ENCODE assay signal across 8 cellular contexts in the genomic region with DNA sequence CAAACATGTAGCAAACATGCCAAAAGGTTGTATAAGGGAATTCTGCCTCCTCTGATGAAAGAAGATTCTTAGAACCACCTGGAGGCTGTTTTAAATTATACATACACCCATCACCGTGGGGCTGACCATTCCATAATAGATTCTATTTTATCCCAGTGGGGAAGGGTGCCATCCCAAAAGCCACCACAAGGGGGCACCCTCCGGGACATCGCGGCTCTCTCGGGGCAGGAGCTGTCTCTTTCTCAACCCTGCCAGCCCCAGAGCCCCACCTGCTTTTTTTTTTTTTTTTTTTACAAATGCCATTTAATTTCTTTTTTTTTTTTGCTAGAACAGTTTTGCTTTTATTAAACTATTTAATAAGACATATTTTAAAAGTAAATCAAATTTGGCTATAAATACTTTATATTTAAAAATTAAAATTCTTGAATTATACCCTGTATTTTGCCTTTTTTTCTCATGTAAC. TPM values are rescaled to one million over a fixed set of nuclear protein-coding genes. Genes with fewer than 3 reads are reported as not detected.
DNase-seq lines count a peak whose midpoint lies in the region; ATAC-seq and TF ChIP-seq lines count a peak whose summit lies in the region.

No MANE protein-coding gene starts in this region.

- WGBS in stomach, 5 donors = 0 to 2% (median 1%) methylated on average over 4 to 5 of the region's 5 CpGs

- TF ChIP-seq CTCF in GM12874 (IDR thresholded peaks at IDR 0.05; ENCODE audit: insufficient read depth, low read depth, low read length) = peak; percentile 81
- TF ChIP-seq CTCF in epithelial cell of proximal tubule (conservative IDR thresholded peaks at IDR 0.05; ENCODE audit: low read depth, low read length) = peak; percentile 95
- peak in 6 of 7 experiments; percentile 28 to 96 (median 92) for TF ChIP-seq CTCF in stomach (IDR thresholded peaks at IDR 0.05)

- no peaks in the 10 kb centered on the region for H3K27me3 ChIP-seq in stomach

- H3K36me3 ChIP-seq in stomach = no peaks in the 10 kb centered on the region

- no peaks in the 10 kb centered on the region for H3K36me3 Mint-ChIP-seq in natural killer cell treated with Interleukin-12 subunit alpha and Interleukin-12 subunit beta and Interleukin-15 and Interleukin-18, amount 100 ng/mL, for 72 hours

- no peak overlapping the region for H3K27ac ChIP-seq in stomach

- DNase-seq in NOMO-1 treated with dmso at 0.1 percent for 144 hours (lab: John Stamatoyannopoulos, UW; ENCODE audit: unreplicated experiment) (peak; percentile 1), epithelial cell of proximal tubule (ENCODE audit: low read depth) (no peak), stomach (peak; percentile 85)
- peak; percentile 80 for DNase-seq in activated CD8-positive, alpha-beta memory T cell treated with anti-CD3 and anti-CD28 coated beads, Interleukin-2, amount 50 U/mL, for 4 hours
- peak; percentile 77 for DNase-seq in natural killer cell treated with Interleukin-12 subunit alpha and Interleukin-12 subunit beta and Interleukin-15 and Interleukin-18, amount 100 ng/mL, for 72 hours (ENCODE audit: low spot score)

- H3K4me3 ChIP-seq in epithelial cell of proximal tubule (ENCODE audit: low read depth, low read length) (no peak overlapping the region), stomach (no peak overlapping the region)

- no peak overlapping the region for H3K4me3 Mint-ChIP-seq in natural killer cell treated with Interleukin-12 subunit alpha and Interleukin-12 subunit beta and Interleukin-15 and Interleukin-18, amount 100 ng/mL, for 72 hours

- TF ChIP-seq POLR2A in stomach (IDR thresholded peaks at IDR 0.05) = no peak

- peaks cover 0 to 7% (median 5%) of the 10 kb centered on the region in 4 donors for H3K4me1 ChIP-seq in stomach

- H3K4me1 Mint-ChIP-seq in natural killer cell treated with Interleukin-12 subunit alpha and Interleukin-12 subunit beta and Interleukin-15 and Interleukin-18, amount 100 ng/mL, for 72 hours (ENCODE audit: low read depth in 2 of 2) = no peaks in the 10 kb centered on the region

- ATAC-seq in HG03342 (IDR thresholded peaks at IDR 0.05; ENCODE audit: unreplicated experiment) = peak; percentile 66
- ATAC-seq in natural killer cell treated with Interleukin-12 subunit alpha and Interleukin-12 subunit beta and Interleukin-15 and Interleukin-18, amount 100 ng/mL, for 72 hours = peak; percentile 87 to 90
- ATAC-seq in GM21825 (IDR thresholded peaks at IDR 0.05; ENCODE audit: unreplicated experiment) = no peak

- no peak overlapping the region for H3K27ac Mint-ChIP-seq in natural killer cell treated with Interleukin-12 subunit alpha and Interleukin-12 subunit beta and Interleukin-15 and Interleukin-18, amount 100 ng/mL, for 72 hours

- no peak for TF ChIP-seq EP300 in stomach (IDR thresholded peaks at IDR 0.05)

- no peaks in the 10 kb centered on the region for H3K9me3 ChIP-seq in stomach

- intact Hi-C loops in stomach (cut with DNase I; ENCODE audit: low total_unique reads) = no loop called here

- H3K9me3 Mint-ChIP-seq in natural killer cell treated with Interleukin-12 subunit alpha and Interleukin-12 subunit beta and Interleukin-15 and Interleukin-18, amount 100 ng/mL, for 72 hours = no peaks in the 10 kb centered on the region

- peaks cover 9 to 27% of the 10 kb centered on the region in 2 donors for H3K27me3 Mint-ChIP-seq in natural killer cell treated with Interleukin-12 subunit alpha and Interleukin-12 subunit beta and Interleukin-15 and Interleukin-18, amount 100 ng/mL, for 72 hours

RNA-seq across cellular contexts. Expression of a gene that starts 8.6 kb away (rescaled TPM):
- total RNA-seq in epithelial cell of proximal tubule = 60.1 and 81.7 TPM in 2 replicates
- under 1 TPM; 0.38 to 0.50 TPM for total RNA-seq in natural killer cell treated with Interleukin-12 subunit alpha and Interleukin-12 subunit beta and Interleukin-15 and Interleukin-18, amount 100 ng/mL, for 72 hours
- 100 to 1,000 TPM in 1 of 5 donors, 10 to 100 TPM in 4; 13.6 to 225 (median 37.7) TPM for total RNA-seq in stomach
- 1 to 10 TPM; 2.3 to 9.5 (median 5.5) TPM for polyA plus RNA-seq in stomach

Comparison
In these comparisons a context has a peak if more than half of its experiments do, and no peak if none do; other contexts are left out.
1. RNA of a gene that starts 8.6 kb away (total RNA-seq): 60.1 to 81.7 TPM in epithelial cell of proximal tubule and 13.6 to 225 TPM in stomach; 0.38 to 0.50 TPM in natural killer cell treated with Interleukin-12 subunit alpha and Interleukin-12 subunit beta and Interleukin-15 and Interleukin-18, amount 100 ng/mL, for 72 hours; every median in the first group is over 4 times any median in the second.
2. Peak in every context shown above with its lines, with median percentiles within 50 percentile points of each other: CTCF ChIP-seq.